Comparison of ENCODE assay signal across 18 cellular contexts in the genomic region with DNA sequence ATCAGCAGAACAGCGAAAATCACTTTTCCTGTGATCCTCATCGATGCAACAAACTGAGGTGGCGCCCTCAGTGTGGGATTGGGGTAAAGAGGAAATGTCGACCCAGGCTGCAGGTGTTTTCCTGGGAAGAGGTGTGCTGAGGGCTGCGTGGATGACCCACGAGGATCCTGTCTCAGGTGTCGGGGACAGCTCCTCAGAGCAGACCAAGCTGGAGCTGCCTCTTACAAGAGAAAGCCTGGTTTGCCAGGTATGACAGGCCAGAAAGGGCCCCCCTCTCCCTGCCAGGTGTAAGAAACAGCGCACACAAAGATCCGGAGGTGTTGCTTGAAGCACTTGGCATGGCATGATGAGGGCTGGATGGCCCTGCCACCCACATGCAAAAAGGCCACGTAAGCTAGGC. TPM values are rescaled to one million over a fixed set of nuclear protein-coding genes. Genes with fewer than 3 reads are reported as not detected.
"Had no signal": no experiment of that assay in that cellular context is flagged by ENCODE, and none has a peak within 500 bp of the region (broad histone marks: within the 10 kb centered on the region; RNA-seq: fewer than 3 reads in every experiment).

No MANE protein-coding gene starts in this region.

- H3K36me3 ChIP-seq: brain microvascular endothelial cell, prostate gland, SJCRH30, tibial nerve had no signal

- ATAC-seq: activated CD4-positive, alpha-beta T cell treated with anti-CD3 and anti-CD28 coated beads for 36 hours; activated CD8-positive, alpha-beta T cell treated with anti-CD3 and anti-CD28 coated beads, Interleukin-2, amount 10 ng/mL, durations not matched to agents 7 days and 5 days; esophagus mucosa; naive thymus-derived CD8-positive, alpha-beta T cell had no signal

- H3K27me3 ChIP-seq: brain microvascular endothelial cell, dorsolateral prefrontal cortex, SJCRH30, tibial nerve had no signal

- FAIRE-seq: endometrium had no signal

- H3K27ac ChIP-seq: brain microvascular endothelial cell, SJCRH30, VCaP had no signal

- DNase-seq: activated CD4-positive, alpha-beta T cell treated with anti-CD3 and anti-CD28 coated beads for 36 hours; activated CD8-positive, alpha-beta T cell treated with anti-CD3 and anti-CD28 coated beads, Interleukin-2, amount 10 ng/mL, durations not matched to agents 7 days and 5 days; activated effector memory CD4-positive, alpha-beta T cell treated with Interleukin-2 at 50 U/mL for 16 hours; brain microvascular endothelial cell; cerebellar nuclear complex; dorsolateral prefrontal cortex; naive thymus-derived CD8-positive, alpha-beta T cell; nucleus accumbens; stimulated activated CD4-positive, alpha-beta T cell treated with anti-CD3 and anti-CD28 coated beads, Interleukin-4, amount 100 ng/mL, for 1 hour; T-helper 9 cell had no signal

- H3K4me1 ChIP-seq: prostate gland had no signal

- H3K4me3 ChIP-seq: dorsolateral prefrontal cortex, prostate gland, SJCRH30, tibial nerve had no signal

- H3K4me3 Mint-ChIP-seq: activated CD4-positive, alpha-beta T cell treated with anti-CD3 and anti-CD28 coated beads for 36 hours; activated CD8-positive, alpha-beta T cell treated with anti-CD3 and anti-CD28 coated beads, Interleukin-2, amount 10 ng/mL, durations not matched to agents 7 days and 5 days; activated naive CD4-positive, alpha-beta T cell treated with anti-CD3 and anti-CD28 coated beads, Interleukin-2, amount 50 U/mL, for 24 hours; naive thymus-derived CD8-positive, alpha-beta T cell had no signal

- H3K9me3 ChIP-seq: prostate gland, SJCRH30 had no signal

- H3K27ac Mint-ChIP-seq: activated CD4-positive, alpha-beta T cell treated with anti-CD3 and anti-CD28 coated beads for 36 hours; activated CD8-positive, alpha-beta T cell treated with anti-CD3 and anti-CD28 coated beads, Interleukin-2, amount 10 ng/mL, durations not matched to agents 7 days and 5 days; activated naive CD4-positive, alpha-beta T cell treated with anti-CD3 and anti-CD28 coated beads, Interleukin-2, amount 50 U/mL, for 24 hours; naive thymus-derived CD8-positive, alpha-beta T cell had no signal

RNA-seq across cellular contexts. Expression of gene FHAD1, which starts 12.6 kb away (rescaled TPM):
- total RNA-seq: lung microvascular endothelial cell; naive thymus-derived CD8-positive, alpha-beta T cell had no signal
- polyA plus RNA-seq: naive thymus-derived CD8-positive, alpha-beta T cell had no signal
